In genomic region chr3:85535517-85535916, GRCh38 we compare ENCODE assay signal across 17 cellular contexts.
"Had no signal": no experiment of that assay in that cellular context is flagged by ENCODE, and none has a peak within 500 bp of the region (broad histone marks: within the 10 kb centered on the region; RNA-seq: fewer than 3 reads in every experiment).

No MANE protein-coding gene starts in this region.

- H3K27ac Mint-ChIP-seq: activated CD4-positive, alpha-beta T cell treated with anti-CD3 and anti-CD28 coated beads for 36 hours; activated naive CD4-positive, alpha-beta T cell treated with anti-CD3 and anti-CD28 coated beads, Interleukin-2, amount 50 U/mL, for 72 hours; dendritic cell treated with granulocyte-macrophage colony-stimulating factor and Interleukin-4, amounts not matched to agents 40 ng/mL and 50 ng/mL, for 4 days; natural killer cell; stimulated activated naive B cell treated with anti-CD40 and anti-IgM and Interleukin-4, amounts not matched to agents 10 μg/mL and 1 μg/mL and 100 μg/mL, for 72 hours; WTC11 had no signal

- DNase-seq: activated CD4-positive, alpha-beta T cell treated with anti-CD3 and anti-CD28 coated beads for 36 hours; activated CD4-positive, alpha-beta T cell treated with anti-CD3 and anti-CD28 coated beads, Interleukin-2, amount 50 U/mL, for 48 hours; activated gamma-delta T cell treated with Interleukin-2 at 50 U/mL for 16 hours; adrenal gland; effector CD8-positive, alpha-beta T cell; gastrocnemius medialis; heart left ventricle; natural killer cell; pancreas; sigmoid colon; stimulated activated naive B cell treated with anti-CD40 and anti-IgM and Interleukin-4, amounts not matched to agents 10 μg/mL and 1 μg/mL and 100 μg/mL, for 72 hours; upper lobe of right lung had no signal

- H3K9me3 ChIP-seq: adrenal gland, breast epithelium, gastrocnemius medialis, neutrophil, pancreas, sigmoid colon, upper lobe of right lung had no signal

- H3K27ac ChIP-seq: adrenal gland, breast epithelium, gastrocnemius medialis, heart left ventricle, neutrophil, pancreas, sigmoid colon, upper lobe of right lung had no signal

- H3K27me3 Mint-ChIP-seq: activated CD4-positive, alpha-beta T cell treated with anti-CD3 and anti-CD28 coated beads for 36 hours; dendritic cell treated with granulocyte-macrophage colony-stimulating factor and Interleukin-4, amounts not matched to agents 40 ng/mL and 50 ng/mL, for 4 days; stimulated activated naive B cell treated with anti-CD40 and anti-IgM and Interleukin-4, amounts not matched to agents 10 μg/mL and 1 μg/mL and 100 μg/mL, for 72 hours had no signal

- H3K4me3 ChIP-seq: adrenal gland, breast epithelium, gastrocnemius medialis, heart left ventricle, pancreas, sigmoid colon, upper lobe of right lung had no signal

- H3K4me1 ChIP-seq: adrenal gland, breast epithelium, gastrocnemius medialis, heart left ventricle, pancreas, sigmoid colon, upper lobe of right lung had no signal

- H3K36me3 ChIP-seq: adrenal gland, breast epithelium, gastrocnemius medialis, heart left ventricle, neutrophil, pancreas, sigmoid colon, upper lobe of right lung had no signal

- H3K4me1 Mint-ChIP-seq: activated CD4-positive, alpha-beta T cell treated with anti-CD3 and anti-CD28 coated beads for 36 hours; natural killer cell; stimulated activated naive B cell treated with anti-CD40 and anti-IgM and Interleukin-4, amounts not matched to agents 10 μg/mL and 1 μg/mL and 100 μg/mL, for 72 hours had no signal

- H3K4me3 Mint-ChIP-seq: activated CD4-positive, alpha-beta T cell treated with anti-CD3 and anti-CD28 coated beads for 36 hours; dendritic cell treated with granulocyte-macrophage colony-stimulating factor and Interleukin-4, amounts not matched to agents 40 ng/mL and 50 ng/mL, for 4 days; natural killer cell; stimulated activated naive B cell treated with anti-CD40 and anti-IgM and Interleukin-4, amounts not matched to agents 10 μg/mL and 1 μg/mL and 100 μg/mL, for 72 hours; WTC11 had no signal

- H3K27me3 ChIP-seq: adrenal gland, breast epithelium, gastrocnemius medialis, heart left ventricle, neutrophil, pancreas, sigmoid colon, upper lobe of right lung had no signal

- H3K36me3 Mint-ChIP-seq: activated naive CD4-positive, alpha-beta T cell treated with anti-CD3 and anti-CD28 coated beads, Interleukin-2, amount 50 U/mL, for 72 hours; natural killer cell; stimulated activated naive B cell treated with anti-CD40 and anti-IgM and Interleukin-4, amounts not matched to agents 10 μg/mL and 1 μg/mL and 100 μg/mL, for 72 hours had no signal
